8 cellular contexts compared by ENCODE assay signal in the genomic region with DNA sequence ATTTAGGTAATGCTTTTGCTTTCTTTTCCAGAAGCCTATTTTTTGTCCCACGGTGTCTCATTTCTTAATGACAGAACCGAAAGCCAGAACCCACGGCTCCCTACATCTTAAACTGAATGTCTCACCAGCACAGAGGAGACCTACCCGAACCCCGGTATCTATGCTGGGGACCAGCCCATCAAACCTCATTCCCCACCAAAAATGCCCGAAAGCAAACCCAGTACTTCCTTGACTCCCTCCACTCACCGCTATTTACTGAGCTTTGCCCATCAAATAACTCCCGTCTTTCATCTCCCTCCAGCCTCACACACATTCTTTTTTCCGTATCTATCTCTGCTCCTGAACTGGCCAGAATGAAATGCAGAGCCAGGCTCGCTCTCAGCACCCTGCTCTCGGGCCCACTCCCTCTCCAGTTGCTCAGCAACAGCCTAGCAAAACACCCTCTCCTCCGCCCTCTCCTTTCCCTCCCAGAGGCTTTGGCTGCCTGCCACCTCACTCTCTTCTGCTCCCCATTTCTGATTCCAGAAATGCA. TPM values are rescaled to one million over a fixed set of nuclear protein-coding genes. Genes with fewer than 3 reads are reported as not detected.
DNase-seq lines count a peak whose midpoint lies in the region; ATAC-seq lines count a peak whose summit lies in the region.

No MANE protein-coding gene starts in this region.

- H3K79me1 ChIP-seq in trophoblast cell (ENCODE audit: low read length), result peaks cover 15% of the 10 kb centered on the region

- H3K23ac ChIP-seq in trophoblast cell (ENCODE audit: low read length), result no peak overlapping the region

- H3K4me3 ChIP-seq in trophoblast cell (ENCODE audit: low read depth, low read length), result no peak overlapping the region

- no peak overlapping the region for H3K14ac ChIP-seq in trophoblast cell (ENCODE audit: low read length)

- peak; percentile 34 for DNase-seq in activated CD4-positive, alpha-beta T cell treated with anti-CD3 and anti-CD28 coated beads for 48 hours
- DNase-seq in activated CD4-positive, alpha-beta T cell treated with anti-CD3 and anti-CD28 coated beads, Interleukin-2, amount 50 U/mL, for 1 hour, result no peak
- peak; percentile 73 for DNase-seq in NCI-H226
- peak in 51 of 58 donors; percentile 20 to 86 (median 56) for DNase-seq in anterior cingulate cortex (lab: John Stamatoyannopoulos, UW)
- DNase-seq in left ventricle myocardium superior, result peak; percentile 90
- no peak for DNase-seq in trophoblast cell
- no peak for DNase-seq in NK-92 treated with Interleukin-12 subunit alpha and Interleukin-12 subunit beta, amount 100 ng/mL, for 24 hours (lab: John Stamatoyannopoulos, UW)

- H2BK12ac ChIP-seq in trophoblast cell (ENCODE audit: low read length), result no peak overlapping the region

- no peak overlapping the region for H2BK5ac ChIP-seq in trophoblast cell (ENCODE audit: low read depth, low read length, poor library complexity)

- no peak overlapping the region for H3K27ac ChIP-seq in trophoblast cell (ENCODE audit: low read depth, low read length)

- H3K79me2 ChIP-seq in trophoblast cell (ENCODE audit: control insufficient read depth, insufficient read depth, low read length, poor library complexity), result peaks cover 8% of the 10 kb centered on the region

- ATAC-seq in left ventricle myocardium superior (peak; percentile 70), HG02840 (IDR thresholded peaks at IDR 0.05; ENCODE audit: low FRiP score, unreplicated experiment) (no peak)

- no peak overlapping the region for H2AK5ac ChIP-seq in trophoblast cell (ENCODE audit: low read length)

- no peak overlapping the region for H4K91ac ChIP-seq in trophoblast cell (ENCODE audit: low read depth, low read length)

- no peak overlapping the region for H4K12ac ChIP-seq in trophoblast cell (ENCODE audit: low read depth, low read length)

- H3K36me3 ChIP-seq in trophoblast cell (ENCODE audit: control insufficient read depth in 1 of 2, insufficient read depth in 2 of 2, low read length in 2 of 2), result peaks cover 23 to 27% of the 10 kb centered on the region in 2 experiments

- H2BK120ac ChIP-seq in trophoblast cell (ENCODE audit: insufficient read depth, low read length, poor library complexity), result no peak overlapping the region

- H4K8ac ChIP-seq in trophoblast cell (ENCODE audit: low read depth, low read length), result no peak overlapping the region

- intact Hi-C loops in left ventricle myocardium superior (cut with micrococcal nuclease), result loop anchor here (10.0 kb wide), 1 partner anchor 114 kb away; no protein-coding TSS in a partner anchor

- no peak overlapping the region for H3K9ac ChIP-seq in trophoblast cell (ENCODE audit: low read length)

- H3K4ac ChIP-seq in trophoblast cell (ENCODE audit: low read depth, low read length), result no peak overlapping the region

- peaks cover 7% of the 10 kb centered on the region for H3K27me3 ChIP-seq in trophoblast cell (ENCODE audit: insufficient read depth, low read length)

- no CpG with 5 or more reads among the region's 12 CpGs for WGBS in trophoblast cell (ENCODE audit: extremely low coverage, insufficient coverage, insufficient read length)

- H3K18ac ChIP-seq in trophoblast cell (ENCODE audit: low read length), result no peak overlapping the region

- peak overlapping the region; percentile 60 for H3K4me2 ChIP-seq in trophoblast cell (ENCODE audit: low read length)

- peaks cover 21 to 38% of the 10 kb centered on the region in 2 experiments for H3K4me1 ChIP-seq in trophoblast cell (ENCODE audit: control insufficient read depth in 1 of 2, insufficient read depth in 2 of 2, low read length in 2 of 2)

- H2AFZ ChIP-seq in trophoblast cell (ENCODE audit: insufficient read depth, low read length, poor library complexity), result no peak overlapping the region

- H3K9me3 ChIP-seq in trophoblast cell (ENCODE audit: insufficient read depth, low read depth, low read length), result no peaks in the 10 kb centered on the region

RNA-seq across cellular contexts. Expression of gene IGFBP5, which starts 4.1 kb away (rescaled TPM):
- 156 TPM for total RNA-seq in left ventricle myocardium superior
- 356 and 375 TPM in 2 replicates for polyA plus RNA-seq in trophoblast cell (2013)

RNA-seq across cellular contexts. Expression of gene IGFBP2, which starts 58.1 kb away (rescaled TPM):
- total RNA-seq in left ventricle myocardium superior, result 50.7 TPM
- 654 and 672 TPM in 2 replicates for polyA plus RNA-seq in trophoblast cell (2013)

Comparison
In these comparisons a context has a peak if more than half of its experiments do, and no peak if none do; other contexts are left out.
1. DNase-seq: peak in activated CD4-positive, alpha-beta T cell treated with anti-CD3 and anti-CD28 coated beads for 48 hours (single experiment), NCI-H226 (single experiment), anterior cingulate cortex (51 of 58) and left ventricle myocardium superior (single experiment); none in activated CD4-positive, alpha-beta T cell treated with anti-CD3 and anti-CD28 coated beads, Interleukin-2, amount 50 U/mL, for 1 hour (single experiment), trophoblast cell (0 of 2) and NK-92 treated with Interleukin-12 subunit alpha and Interleukin-12 subunit beta, amount 100 ng/mL, for 24 hours (single experiment).